Comparison of ENCODE assay signal across 1 cellular context in genomic region chr4:12933760-12934221, GRCh38.
TF ChIP-seq lines count a peak whose summit lies in the region.

No MANE protein-coding gene starts in this region.

TF ChIP-seq in HepG2, 621 proteins besides CTCF, POLR2A, EP300 and RAD21 (continued from another document and continues in another):
- TF ChIP-seq ZNF574 (CRISPR knock-in tag; IDR thresholded peaks at IDR 0.05) = peak; percentile 35; the same call in 1 of the 2 replicates
- no peak for TF ChIP-seq POLR2AphosphoS5 (IDR thresholded peaks at IDR 0.05; ENCODE audit: low read depth, low read length)
- 0 out of 2 replicates have a peak, but pooled peaks have one; percentile 69 for TF ChIP-seq MEIS2 (CRISPR knock-in tag; IDR thresholded peaks at IDR 0.05)
- TF ChIP-seq KLF16 (CRISPR knock-in tag; IDR thresholded peaks at IDR 0.05) = peak in 1 of 2 experiments; percentile 77; a peak in 2 of 4 replicates
- TF ChIP-seq KDM6A (CRISPR knock-in tag; IDR thresholded peaks at IDR 0.05; ENCODE audit: low read depth) = peak; percentile 95
- no peak for TF ChIP-seq MBNL3 (CRISPR knock-in tag; conservative IDR thresholded peaks at IDR 0.05)
- peak; percentile 70; the same call in 1 of the 2 replicates for TF ChIP-seq ERF (CRISPR knock-in tag; IDR thresholded peaks at IDR 0.05)
- TF ChIP-seq SMAD3 (CRISPR knock-in tag; IDR thresholded peaks at IDR 0.05) = peak; percentile 89; the same call in 1 of the 2 replicates
- TF ChIP-seq CCAR2 (optimal IDR thresholded peaks at IDR 0.05; ENCODE audit: low read depth, low read length) = no peak
- peak; percentile 46 for TF ChIP-seq TCF7 (IDR thresholded peaks at IDR 0.05; ENCODE audit: low read depth)
- TF ChIP-seq POGZ (CRISPR knock-in tag; IDR thresholded peaks at IDR 0.05) = peak; percentile 91
- TF ChIP-seq ZNF124 (CRISPR knock-in tag; IDR thresholded peaks at IDR 0.05) = peak; percentile 69; the same call in 1 of the 2 replicates
- TF ChIP-seq FOXO1 (CRISPR knock-in tag; IDR thresholded peaks at IDR 0.05) = peak; percentile 84
- peak; percentile 55; the same call in 1 of the 2 replicates for TF ChIP-seq YEATS4 (CRISPR knock-in tag; IDR thresholded peaks at IDR 0.05; ENCODE audit: borderline replicate concordance)
- TF ChIP-seq RCOR2 (CRISPR knock-in tag; IDR thresholded peaks at IDR 0.05) = peak; percentile 96
- 0 out of 2 replicates have a peak, but pooled peaks have one; percentile 55 for TF ChIP-seq RORA (CRISPR knock-in tag; IDR thresholded peaks at IDR 0.05)
- TF ChIP-seq U2AF2 (IDR thresholded peaks at IDR 0.05; ENCODE audit: low read depth, low read length) = no peak
- peak; percentile 90 for TF ChIP-seq PPARG (CRISPR knock-in tag; conservative IDR thresholded peaks at IDR 0.05)
- 0 out of 2 replicates have a peak, but pooled peaks have one; percentile 18 for TF ChIP-seq ZFY (CRISPR knock-in tag; IDR thresholded peaks at IDR 0.05)
- peak; percentile 81 for TF ChIP-seq TARDBP (CRISPR knock-in tag; IDR thresholded peaks at IDR 0.05)
- TF ChIP-seq AHDC1 (CRISPR knock-in tag; IDR thresholded peaks at IDR 0.05; ENCODE audit: borderline replicate concordance) = peak; percentile 97
- peak; percentile 54; the same call in 1 of the 2 replicates for TF ChIP-seq ZNF205 (CRISPR knock-in tag; IDR thresholded peaks at IDR 0.05)
- no peak for TF ChIP-seq ELF4 (CRISPR knock-in tag; IDR thresholded peaks at IDR 0.05; ENCODE audit: borderline replicate concordance)
- peak in 1 of 2 experiments; percentile 52; a peak in 1 of 4 replicates for TF ChIP-seq ATF4 (CRISPR knock-in tag; IDR thresholded peaks at IDR 0.05)
- TF ChIP-seq ASH2L (IDR thresholded peaks at IDR 0.05; ENCODE audit: insufficient read length, low read depth, low read length) = peak; percentile 99
- peak; percentile 24; the same call in 1 of the 2 replicates for TF ChIP-seq ELF1 (CRISPR knock-in tag; IDR thresholded peaks at IDR 0.05)
- TF ChIP-seq SPEN (CRISPR knock-in tag; IDR thresholded peaks at IDR 0.05; ENCODE audit: low read depth) = peak; percentile 33; the same call in 1 of the 2 replicates
- no peak for TF ChIP-seq PRMT3 (CRISPR knock-in tag; IDR thresholded peaks at IDR 0.05; ENCODE audit: borderline replicate concordance, low read depth)
- TF ChIP-seq EED (CRISPR knock-in tag; IDR thresholded peaks at IDR 0.05) = no peak
- no peak for TF ChIP-seq E2F2 (CRISPR knock-in tag; IDR thresholded peaks at IDR 0.05; ENCODE audit: borderline replicate concordance)
- 0 out of 2 replicates have a peak, but pooled peaks have one; percentile 29 for TF ChIP-seq PRDM10 (CRISPR knock-in tag; IDR thresholded peaks at IDR 0.05; ENCODE audit: low read depth)
- TF ChIP-seq MAX (IDR thresholded peaks at IDR 0.05) = peak; percentile 61
- no peak for TF ChIP-seq ZFP37 (CRISPR knock-in tag; IDR thresholded peaks at IDR 0.05; ENCODE audit: borderline replicate concordance)
- TF ChIP-seq NKX3-1 (CRISPR knock-in tag; IDR thresholded peaks at IDR 0.05) = 0 out of 2 replicates have a peak, but pooled peaks have one; percentile 52
- TF ChIP-seq NFIC (IDR thresholded peaks at IDR 0.05; ENCODE audit: low read length) = peak; percentile 94
- peak; percentile 56; the same call in 1 of the 2 replicates for TF ChIP-seq ZSCAN31 (CRISPR knock-in tag; IDR thresholded peaks at IDR 0.05; ENCODE audit: low read depth)
- peak; percentile 83 for TF ChIP-seq MED1 (CRISPR knock-in tag; IDR thresholded peaks at IDR 0.05)
- peak; percentile 74 for TF ChIP-seq ZGPAT (CRISPR knock-in tag; IDR thresholded peaks at IDR 0.05)
- peak; percentile 71; the same call in 1 of the 2 replicates for TF ChIP-seq MIER3 (CRISPR knock-in tag; IDR thresholded peaks at IDR 0.05; ENCODE audit: borderline replicate concordance)
- TF ChIP-seq GABPA (IDR thresholded peaks at IDR 0.05; ENCODE audit: low read depth, low read length) = no peak
- peak; percentile 6; the same call in 1 of the 2 replicates for TF ChIP-seq GABPA (CRISPR knock-in tag; IDR thresholded peaks at IDR 0.05; ENCODE audit: low read depth)
- TF ChIP-seq BRCA1 (CRISPR knock-in tag; IDR thresholded peaks at IDR 0.05) = peak; percentile 65; the same call in 1 of the 2 replicates
- TF ChIP-seq BCL6 (CRISPR knock-in tag; IDR thresholded peaks at IDR 0.05) = peak; percentile 82
- TF ChIP-seq ZBTB37 (CRISPR knock-in tag; IDR thresholded peaks at IDR 0.05) = peak; percentile 95
- TF ChIP-seq CENPX (CRISPR knock-in tag; IDR thresholded peaks at IDR 0.05) = no peak
- no peak for TF ChIP-seq HINFP (CRISPR knock-in tag; IDR thresholded peaks at IDR 0.05; ENCODE audit: low read depth)
